1 cellular context compared by ENCODE assay signal in genomic region chr4:79288185-79288584, GRCh38.
TF ChIP-seq lines count a peak whose summit lies in the region.

No MANE protein-coding gene starts in this region.

TF ChIP-seq in GM23338, 12 proteins besides CTCF, POLR2A, EP300 and RAD21 (continued from another document):
- TF ChIP-seq REST (IDR thresholded peaks at IDR 0.05; ENCODE audit: unreplicated experiment), result no peak
- TF ChIP-seq, protein P1, sequence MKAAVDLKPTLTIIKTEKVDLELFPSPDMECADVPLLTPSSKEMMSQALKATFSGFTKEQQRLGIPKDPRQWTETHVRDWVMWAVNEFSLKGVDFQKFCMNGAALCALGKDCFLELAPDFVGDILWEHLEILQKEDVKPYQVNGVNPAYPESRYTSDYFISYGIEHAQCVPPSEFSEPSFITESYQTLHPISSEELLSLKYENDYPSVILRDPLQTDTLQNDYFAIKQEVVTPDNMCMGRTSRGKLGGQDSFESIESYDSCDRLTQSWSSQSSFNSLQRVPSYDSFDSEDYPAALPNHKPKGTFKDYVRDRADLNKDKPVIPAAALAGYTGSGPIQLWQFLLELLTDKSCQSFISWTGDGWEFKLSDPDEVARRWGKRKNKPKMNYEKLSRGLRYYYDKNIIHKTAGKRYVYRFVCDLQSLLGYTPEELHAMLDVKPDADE (IDR thresholded peaks at IDR 0.05), result no peak
- TF ChIP-seq, protein P2, sequence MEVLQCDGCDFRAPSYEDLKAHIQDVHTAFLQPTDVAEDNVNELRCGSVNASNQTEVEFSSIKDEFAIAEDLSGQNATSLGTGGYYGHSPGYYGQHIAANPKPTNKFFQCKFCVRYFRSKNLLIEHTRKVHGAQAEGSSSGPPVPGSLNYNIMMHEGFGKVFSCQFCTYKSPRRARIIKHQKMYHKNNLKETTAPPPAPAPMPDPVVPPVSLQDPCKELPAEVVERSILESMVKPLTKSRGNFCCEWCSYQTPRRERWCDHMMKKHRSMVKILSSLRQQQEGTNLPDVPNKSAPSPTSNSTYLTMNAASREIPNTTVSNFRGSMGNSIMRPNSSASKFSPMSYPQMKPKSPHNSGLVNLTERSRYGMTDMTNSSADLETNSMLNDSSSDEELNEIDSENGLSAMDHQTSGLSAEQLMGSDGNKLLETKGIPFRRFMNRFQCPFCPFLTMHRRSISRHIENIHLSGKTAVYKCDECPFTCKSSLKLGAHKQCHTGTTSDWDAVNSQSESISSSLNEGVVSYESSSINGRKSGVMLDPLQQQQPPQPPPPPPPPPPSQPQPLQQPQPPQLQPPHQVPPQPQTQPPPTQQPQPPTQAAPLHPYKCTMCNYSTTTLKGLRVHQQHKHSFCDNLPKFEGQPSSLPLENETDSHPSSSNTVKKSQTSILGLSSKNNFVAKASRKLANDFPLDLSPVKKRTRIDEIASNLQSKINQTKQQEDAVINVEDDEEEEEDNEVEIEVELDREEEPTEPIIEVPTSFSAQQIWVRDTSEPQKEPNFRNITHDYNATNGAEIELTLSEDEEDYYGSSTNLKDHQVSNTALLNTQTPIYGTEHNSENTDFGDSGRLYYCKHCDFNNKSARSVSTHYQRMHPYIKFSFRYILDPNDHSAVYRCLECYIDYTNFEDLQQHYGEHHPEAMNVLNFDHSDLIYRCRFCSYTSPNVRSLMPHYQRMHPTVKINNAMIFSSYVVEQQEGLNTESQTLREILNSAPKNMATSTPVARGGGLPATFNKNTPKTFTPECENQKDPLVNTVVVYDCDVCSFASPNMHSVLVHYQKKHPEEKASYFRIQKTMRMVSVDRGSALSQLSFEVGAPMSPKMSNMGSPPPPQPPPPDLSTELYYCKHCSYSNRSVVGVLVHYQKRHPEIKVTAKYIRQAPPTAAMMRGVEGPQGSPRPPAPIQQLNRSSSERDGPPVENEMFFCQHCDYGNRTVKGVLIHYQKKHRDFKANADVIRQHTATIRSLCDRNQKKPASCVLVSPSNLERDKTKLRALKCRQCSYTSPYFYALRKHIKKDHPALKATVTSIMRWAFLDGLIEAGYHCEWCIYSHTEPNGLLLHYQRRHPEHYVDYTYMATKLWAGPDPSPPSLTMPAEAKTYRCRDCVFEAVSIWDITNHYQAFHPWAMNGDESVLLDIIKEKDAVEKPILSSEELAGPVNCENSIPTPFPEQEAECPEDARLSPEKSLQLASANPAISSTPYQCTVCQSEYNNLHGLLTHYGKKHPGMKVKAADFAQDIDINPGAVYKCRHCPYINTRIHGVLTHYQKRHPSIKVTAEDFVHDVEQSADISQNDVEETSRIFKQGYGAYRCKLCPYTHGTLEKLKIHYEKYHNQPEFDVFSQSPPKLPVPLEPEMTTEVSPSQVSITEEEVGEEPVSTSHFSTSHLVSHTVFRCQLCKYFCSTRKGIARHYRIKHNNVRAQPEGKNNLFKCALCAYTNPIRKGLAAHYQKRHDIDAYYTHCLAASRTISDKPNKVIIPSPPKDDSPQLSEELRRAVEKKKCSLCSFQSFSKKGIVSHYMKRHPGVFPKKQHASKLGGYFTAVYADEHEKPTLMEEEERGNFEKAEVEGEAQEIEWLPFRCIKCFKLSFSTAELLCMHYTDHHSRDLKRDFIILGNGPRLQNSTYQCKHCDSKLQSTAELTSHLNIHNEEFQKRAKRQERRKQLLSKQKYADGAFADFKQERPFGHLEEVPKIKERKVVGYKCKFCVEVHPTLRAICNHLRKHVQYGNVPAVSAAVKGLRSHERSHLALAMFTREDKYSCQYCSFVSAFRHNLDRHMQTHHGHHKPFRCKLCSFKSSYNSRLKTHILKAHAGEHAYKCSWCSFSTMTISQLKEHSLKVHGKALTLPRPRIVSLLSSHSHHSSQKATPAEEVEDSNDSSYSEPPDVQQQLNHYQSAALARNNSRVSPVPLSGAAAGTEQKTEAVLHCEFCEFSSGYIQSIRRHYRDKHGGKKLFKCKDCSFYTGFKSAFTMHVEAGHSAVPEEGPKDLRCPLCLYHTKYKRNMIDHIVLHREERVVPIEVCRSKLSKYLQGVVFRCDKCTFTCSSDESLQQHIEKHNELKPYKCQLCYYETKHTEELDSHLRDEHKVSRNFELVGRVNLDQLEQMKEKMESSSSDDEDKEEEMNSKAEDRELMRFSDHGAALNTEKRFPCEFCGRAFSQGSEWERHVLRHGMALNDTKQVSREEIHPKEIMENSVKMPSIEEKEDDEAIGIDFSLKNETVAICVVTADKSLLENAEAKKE (CRISPR knock-in tag; IDR thresholded peaks at IDR 0.05), result no peak
- no peak for TF ChIP-seq POLR2AphosphoS5 (IDR thresholded peaks at IDR 0.05; ENCODE audit: low read depth)
- no peak for TF ChIP-seq STAT1 (IDR thresholded peaks at IDR 0.05; ENCODE audit: unreplicated experiment)
- TF ChIP-seq EZH2phosphoT487 (IDR thresholded peaks at IDR 0.05; ENCODE audit: unreplicated experiment), result no peak
- TF ChIP-seq EZH2 (IDR thresholded peaks at IDR 0.05; ENCODE audit: low read depth, unreplicated experiment), result no peak
- TF ChIP-seq ZNF114 (CRISPR knock-in tag; IDR thresholded peaks at IDR 0.05), result no peak
- TF ChIP-seq JUNB (IDR thresholded peaks at IDR 0.05; ENCODE audit: unreplicated experiment), result no peak
- TF ChIP-seq NANOG (IDR thresholded peaks at IDR 0.05; ENCODE audit: borderline replicate concordance), result no peak
